In the genomic region with DNA sequence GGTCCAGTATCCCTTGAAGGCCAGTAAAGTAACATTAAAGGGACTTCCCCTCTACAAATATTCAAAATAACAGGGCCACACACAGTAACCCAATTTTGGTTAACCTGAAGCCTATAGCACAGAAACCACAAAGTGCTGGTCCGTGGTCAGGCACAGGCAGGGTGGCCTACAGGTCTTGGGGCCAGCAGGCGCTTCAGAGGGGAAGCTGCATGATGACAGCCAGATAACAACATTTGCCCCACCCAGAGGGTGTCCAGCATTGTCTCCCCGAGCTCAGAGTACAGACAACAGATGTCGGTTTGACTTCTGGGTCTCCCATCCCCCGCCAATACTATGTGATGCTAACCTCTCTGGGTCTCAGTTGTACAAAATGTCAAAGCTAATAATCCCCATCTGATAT, we compare ENCODE assay signal across 15 cellular contexts. TPM values are rescaled to one million over a fixed set of nuclear protein-coding genes. Genes with fewer than 3 reads are reported as not detected.
A peak's percentile ranks its signal among the peaks of the same experiment; 100 is the strongest.
DNase-seq lines count a peak whose midpoint lies in the region; ATAC-seq, FAIRE-seq and TF ChIP-seq lines count a peak whose summit lies in the region.
"Had no signal": no experiment of that assay in that cellular context is flagged by ENCODE, and none has a peak within 500 bp of the region (broad histone marks: within the 10 kb centered on the region; RNA-seq: fewer than 3 reads in every experiment).

No MANE protein-coding gene starts in this region.

- no TSS peak for BruUV-seq in GM12878 (replicated peaks; lab: Mats Ljungman, UMichigan)

- CTCF ChIA-PET in CD8-positive, alpha-beta memory T cell (lab: Charles Lee) = no interaction called here
- CTCF ChIA-PET in GM12878 (lab: Yijun Ruan, JAX) = interaction anchor here (1.5 kb wide), 1 partner anchor 19 kb away, joined by 4 read pairs; no protein-coding TSS in a partner anchor

- TF ChIP-seq POLR2A in GM12878 (IDR thresholded peaks at IDR 0.05; ENCODE audit: low read depth, low read length) = no peak
- TF ChIP-seq POLR2A in esophagus squamous epithelium (IDR thresholded peaks at IDR 0.05) = no peak

- H3K36me3 Mint-ChIP-seq in CD14-positive monocyte (peaks cover 13 to 16% of the 10 kb centered on the region in 2 donors), T-helper 17 cell (ENCODE audit: low read depth) (no peaks in the 10 kb centered on the region)
- H3K36me3 Mint-ChIP-seq in CD8-positive, alpha-beta memory T cell = peaks cover 0 to 4% (median 2%) of the 10 kb centered on the region in 3 donors

- SMC1A ChIA-PET in GM12878 (lab: Charles Lee; ENCODE audit: uncharacterized antibody, unreplicated experiment) = interaction anchor here (0.8 to 1.8 kb wide), 4 partner anchors 9 to 90 kb away, joined by 3 to 4 read pairs (median 4); no protein-coding TSS in a partner anchor

- RAD21 ChIA-PET in GM12878 (lab: Charles Lee; ENCODE audit: unreplicated experiment) = interaction anchor here (1.1 kb wide), 2 partner anchors 28 to 64 kb away, joined by 3 read pairs; no protein-coding TSS in a partner anchor

- in situ Hi-C loops in GM12878 (cut with MboI) = no loop called here

- H3K4me2 ChIP-seq in GM12878 (ENCODE audit: control insufficient read depth, insufficient read depth) = 0 out of 2 replicates have a peak overlapping the region, but pooled peaks have one; percentile 14
- H3K4me2 ChIP-seq: GM23338 had no signal

- H3K4me3 ChIP-seq in CD8-positive, alpha-beta memory T cell (ENCODE audit: low read length) = no peak overlapping the region
- H3K4me3 ChIP-seq in GM12878 (no peak overlapping the region), esophagus squamous epithelium (no peak overlapping the region)
- H3K4me3 ChIP-seq: body of pancreas, GM23338 had no signal

- H3K4me1 ChIP-seq in CD8-positive, alpha-beta memory T cell (ENCODE audit: insufficient read depth, low read length) = peaks cover 31% of the 10 kb centered on the region
- peaks cover 15% of the 10 kb centered on the region for H3K4me1 ChIP-seq in GM12878 (ENCODE audit: control insufficient read depth, insufficient read depth, low read length)
- H3K4me1 ChIP-seq in esophagus squamous epithelium = no peaks in the 10 kb centered on the region
- H3K4me1 ChIP-seq: body of pancreas had no signal

- H3K9me3 Mint-ChIP-seq in CD14-positive monocyte = peaks cover 0 to 4% (median 2%) of the 10 kb centered on the region in 7 donors
- peaks cover 0 to 4% (median 0%) of the 10 kb centered on the region in 5 donors for H3K9me3 Mint-ChIP-seq in CD8-positive, alpha-beta memory T cell
- H3K9me3 Mint-ChIP-seq: dendritic cell treated with granulocyte-macrophage colony-stimulating factor and Interleukin-4, amounts not matched to agents 40 ng/mL and 50 ng/mL, for 4 days; GM23338 had no signal

- intact Hi-C loops in CD14-positive monocyte (cut with micrococcal nuclease) (no loop called here), GM12878 (cut with micrococcal nuclease; ENCODE audit: unreplicated experiment) (no loop called here), esophagus squamous epithelium (cut with DNase I) (no loop called here)

- H4K20me1 ChIP-seq in GM12878 (ENCODE audit: control insufficient read depth, insufficient read depth) = no peaks in the 10 kb centered on the region

- peaks cover 46% of the 10 kb centered on the region for H3K4me1 Mint-ChIP-seq in CD14-positive monocyte
- H3K4me1 Mint-ChIP-seq in CD8-positive, alpha-beta memory T cell = peaks cover 42 to 60% (median 60%) of the 10 kb centered on the region in 3 donors
- peaks cover 27% of the 10 kb centered on the region for H3K4me1 Mint-ChIP-seq in T-helper 17 cell

- TF ChIP-seq EP300 in GM12878 (IDR thresholded peaks at IDR 0.05; ENCODE audit: borderline replicate concordance in 1 of 2, control insufficient read depth in 1 of 2, low read depth in 2 of 2, low read length in 2 of 2) = no peak

- no peak for TF ChIP-seq RAD21 in GM12878 (IDR thresholded peaks at IDR 0.05; ENCODE audit: insufficient read depth, low read depth, low read length)

- WGBS in GM12878 (ENCODE audit: insufficient coverage, insufficient replicate concordance, low lambda C conversion rate, missing lambda C conversion rate) = 23% methylated on average over 5 of the region's 5 CpGs
- WGBS in esophagus squamous epithelium, 2 donors = 50 to 60% methylated on average over 1 to 5 of the region's 5 CpGs

- H3K9ac ChIP-seq in GM12878 (ENCODE audit: control insufficient read depth, insufficient read depth, low read length) = no peak overlapping the region

- ATAC-seq in T-helper 17 cell (no peak), GM12878 (peak; percentile 18), GM19397 (IDR thresholded peaks at IDR 0.05; ENCODE audit: unreplicated experiment) (no peak)
- ATAC-seq: body of pancreas, GM23338, Panc1 had no signal

- no peak for DNase-seq in CD14-positive monocyte (ENCODE audit: low spot score)
- no peak for DNase-seq in CD8-positive, alpha-beta memory T cell
- DNase-seq in T-helper 17 cell = no peak
- DNase-seq in GM12878 (ENCODE audit: low read depth, low spot score) = no peak
- DNase-seq in 8988T = no peak
- no peak for DNase-seq in esophagus squamous epithelium (lab: John Stamatoyannopoulos, UW)
- DNase-seq: activated effector memory CD4-positive, alpha-beta T cell treated with Interleukin-2 at 50 U/mL for 16 hours; body of pancreas; NCI-H2029 treated with DMSO at 0.1 percent for 48 hours; NCI-H524 treated with DMSO at 0.1 percent for 48 hours had no signal

- no peaks in the 10 kb centered on the region for H3K36me3 ChIP-seq in CD8-positive, alpha-beta memory T cell (ENCODE audit: insufficient read depth, low read length)
- H3K36me3 ChIP-seq in GM12878 (ENCODE audit: control insufficient read depth in 2 of 2, insufficient read depth in 2 of 2, low read length in 1 of 2) (peaks cover 0 to 7% of the 10 kb centered on the region in 2 experiments; a peak in 3 of 4 replicates), esophagus squamous epithelium (no peaks in the 10 kb centered on the region)

- H3K27me3 ChIP-seq in CD8-positive, alpha-beta memory T cell (ENCODE audit: insufficient read depth, low read length, poor library complexity, severe bottlenecking) = no peaks in the 10 kb centered on the region
- H3K27me3 ChIP-seq in GM12878 (replicated peaks in 1 of 2; ENCODE audit: control insufficient read depth in 2 of 2, insufficient read depth in 2 of 2, low read length in 1 of 2) = no peaks in the 10 kb centered on the region
- no peaks in the 10 kb centered on the region for H3K27me3 ChIP-seq in esophagus squamous epithelium
- H3K27me3 ChIP-seq: body of pancreas had no signal

- TF ChIP-seq CTCF in CD14-positive monocyte (IDR thresholded peaks at IDR 0.05) (no peak), GM12878 (IDR thresholded peaks at IDR 0.05 in 2 of 3, conservative IDR thresholded peaks at IDR 0.05 in 1 of 3; ENCODE audit: control insufficient read depth in 2 of 3, extremely low read depth in 1 of 3, insufficient read depth in 1 of 3, low read depth in 3 of 3, low read length in 3 of 3) (no peak), esophagus squamous epithelium (IDR thresholded peaks at IDR 0.05) (no peak)

- no peaks in the 10 kb centered on the region for H3K9me3 ChIP-seq in CD8-positive, alpha-beta memory T cell (ENCODE audit: low read length)
- no peaks in the 10 kb centered on the region for H3K9me3 ChIP-seq in T-helper 17 cell (ENCODE audit: control insufficient read depth, low read length, poor library complexity, severe bottlenecking)
- H3K9me3 ChIP-seq in GM12878 (replicated peaks; ENCODE audit: control insufficient read depth, insufficient read depth, low read length) = peaks cover 4% of the 10 kb centered on the region; the same call in 2 of the 3 replicates
- no peaks in the 10 kb centered on the region for H3K9me3 ChIP-seq in esophagus squamous epithelium
- H3K9me3 ChIP-seq: body of pancreas had no signal

- FAIRE-seq in GM12878 (lab: Jason Lieb, UNC) = no peak
- FAIRE-seq: HTR-8/SVneo had no signal

- H3K27me3 Mint-ChIP-seq in CD14-positive monocyte (ENCODE audit: low read depth in 3 of 3) = peaks cover 0 to 4% (median 2%) of the 10 kb centered on the region in 3 donors
- H3K27me3 Mint-ChIP-seq in CD8-positive, alpha-beta memory T cell = peaks cover 0 to 4% of the 10 kb centered on the region in 2 donors
- H3K27me3 Mint-ChIP-seq in T-helper 17 cell = no peaks in the 10 kb centered on the region
- H3K27me3 Mint-ChIP-seq: dendritic cell treated with granulocyte-macrophage colony-stimulating factor and Interleukin-4, amounts not matched to agents 40 ng/mL and 50 ng/mL, for 4 days had no signal

- POLR2A ChIA-PET in CD8-positive, alpha-beta memory T cell (lab: Charles Lee) = no interaction called here
- POLR2A ChIA-PET in GM12878 (lab: Charles Lee) = interaction anchor here (0.8 kb wide), 1 partner anchor 69 kb away, joined by 3 read pairs; no protein-coding TSS in a partner anchor

- H3K27ac Mint-ChIP-seq in CD14-positive monocyte (peak overlapping the region in 5 of 7 donors; percentile 15 to 69 (median 64)), T-helper 17 cell (peak overlapping the region; percentile 72)
- H3K27ac Mint-ChIP-seq in CD8-positive, alpha-beta memory T cell = peak overlapping the region; percentile 48 to 97 (median 88)
- H3K27ac Mint-ChIP-seq: dendritic cell treated with granulocyte-macrophage colony-stimulating factor and Interleukin-4, amounts not matched to agents 40 ng/mL and 50 ng/mL, for 4 days; GM23338 had no signal

- no peak overlapping the region for H3K4me3 Mint-ChIP-seq in CD14-positive monocyte
- H3K4me3 Mint-ChIP-seq in CD8-positive, alpha-beta memory T cell = peak overlapping the region in 6 of 7 donors; percentile 45 to 74 (median 58)
- H3K4me3 Mint-ChIP-seq in T-helper 17 cell = peak overlapping the region; percentile 37
- H3K4me3 Mint-ChIP-seq: dendritic cell treated with granulocyte-macrophage colony-stimulating factor and Interleukin-4, amounts not matched to agents 40 ng/mL and 50 ng/mL, for 4 days; GM23338 had no signal

- H3K79me2 ChIP-seq in GM12878 (ENCODE audit: control insufficient read depth, insufficient read depth, low read length) = peaks cover 66% of the 10 kb centered on the region

- H3K27ac ChIP-seq in CD8-positive, alpha-beta memory T cell (ENCODE audit: low read depth, low read length) = no peak overlapping the region
- H3K27ac ChIP-seq in GM12878 (ENCODE audit: control insufficient read depth, insufficient read depth) = peak overlapping the region; percentile 15; the same call in 1 of the 2 replicates
- H3K27ac ChIP-seq in esophagus squamous epithelium = no peak overlapping the region
- H3K27ac ChIP-seq: body of pancreas had no signal

- no peak overlapping the region for H2AFZ ChIP-seq in GM12878 (ENCODE audit: control insufficient read depth, low read depth, low read length)
- H2AFZ ChIP-seq: GM23338 had no signal

RNA-seq across cellular contexts. Expression of gene SH3KBP1, which starts 51.1 kb away (rescaled TPM):
- polyA plus RNA-seq in CD14-positive monocyte = 10 to 100 TPM; 59.3 to 87.7 TPM
- total RNA-seq in CD8-positive, alpha-beta memory T cell = 10 to 100 TPM; 79.7 to 91.9 TPM
- polyA plus RNA-seq in CD8-positive, alpha-beta memory T cell = 221 TPM
- 100 to 1,000 TPM; 117 to 123 TPM for total RNA-seq in T-helper 17 cell
- total RNA-seq in GM12878 (2013; cell fraction: nucleolus; rRNA removed) = 127 and 135 TPM in 2 replicates
- 62.9 and 64.1 TPM in 2 replicates for total RNA-seq in GM12878 (2014; rRNA removed)
- 93.8 and 97.0 TPM in 2 replicates for total RNA-seq in GM12878 (2014; rRNA removed; fragmentation: Illumina TruSeq; extraction: Trizol)
- total RNA-seq in GM12878 (2021) = 133 and 147 TPM in 2 replicates
- 47.8 TPM for polyA plus RNA-seq in GM12878 (2011; ENCODE audit: low read depth)
- 196 and 229 TPM in 2 replicates for polyA plus RNA-seq in GM12878 (2011; rRNA removed)
- 102 and 107 TPM in 2 replicates for polyA plus RNA-seq in GM12878 (2011; cell fraction: cytosol; rRNA removed)
- 109 and 117 TPM in 2 replicates for polyA plus RNA-seq in GM12878 (2011; cell fraction: nucleus; rRNA removed)
- 97.8 and 124 TPM in 2 replicates for polyA plus RNA-seq in GM12878 (2012)
- polyA plus RNA-seq in GM12878 (2014; fragmentation: Illumina TruSeq; extraction: Trizol) = 138 and 150 TPM in 2 replicates
- polyA plus RNA-seq in GM12878 (2014; fragmentation: Nextera tagmentation; extraction: Ambion mirVana) = 10 to 100 TPM; 19.4 to 29.4 TPM
- polyA plus RNA-seq in GM12878 (2014; rRNA removed) = 77.0 and 88.7 TPM in 2 replicates
- polyA plus RNA-seq in GM12878 (2016; fragmentation: Nextera tagmentation; extraction: Ambion mirVana) = 100 to 1,000 TPM; 202 to 208 TPM
- polyA minus RNA-seq in GM12878 (2011; rRNA and poly(A)+ RNA removed) = 189 and 277 TPM in 2 replicates
- polyA minus RNA-seq in GM12878 (2011; cell fraction: cytosol; rRNA and poly(A)+ RNA removed) = 51.5 and 57.2 TPM in 2 replicates
- polyA minus RNA-seq in GM12878 (2011; cell fraction: nucleus; rRNA and poly(A)+ RNA removed) = 31.6 and 79.4 TPM in 2 replicates
- total RNA-seq in esophagus squamous epithelium = 1 to 10 TPM; 2.3 to 9.5 (median 7.5) TPM

Comparison
In these comparisons a context has a peak if more than half of its experiments do, and no peak if none do; other contexts are left out.
1. H3K4me3 Mint-ChIP-seq: peak in CD8-positive, alpha-beta memory T cell (6 of 7) and T-helper 17 cell (single experiment); none in CD14-positive monocyte (0 of 2).
2. RNA of gene SH3KBP1, which starts 51.1 kb away (total RNA-seq): 117 to 123 TPM in T-helper 17 cell, 62.9 to 147 TPM in GM12878 and 79.7 to 91.9 TPM in CD8-positive, alpha-beta memory T cell; 2.3 to 9.5 TPM in esophagus squamous epithelium; every median in the first group is over 4 times any median in the second.
3. Peak in every context shown above with its lines, with median percentiles within 50 percentile points of each other: H3K27ac Mint-ChIP-seq.